20 cellular contexts compared by ENCODE assay signal in the genomic region with DNA sequence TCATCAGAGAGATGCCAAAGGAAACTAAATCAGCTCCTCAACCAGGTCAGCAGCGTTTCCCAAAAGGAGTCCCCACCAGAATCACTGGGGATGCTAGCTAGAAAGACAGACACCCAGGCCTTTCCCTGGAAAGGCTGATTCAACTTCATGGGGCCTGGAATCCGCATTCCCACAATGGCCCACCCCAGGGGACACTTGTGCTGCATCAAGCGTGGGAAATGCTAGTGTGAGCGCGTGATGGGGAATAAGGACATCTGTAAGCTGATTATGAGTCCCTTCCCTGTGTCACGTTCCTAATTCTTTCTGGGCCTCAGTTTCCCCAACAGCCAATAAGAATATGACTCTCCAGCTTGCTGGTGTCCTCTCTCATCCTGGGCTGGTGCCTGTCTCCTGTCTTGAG. TPM values are rescaled to one million over a fixed set of nuclear protein-coding genes. Genes with fewer than 3 reads are reported as not detected.
"Had no signal": no experiment of that assay in that cellular context is flagged by ENCODE, and none has a peak within 500 bp of the region (broad histone marks: within the 10 kb centered on the region; RNA-seq: fewer than 3 reads in every experiment).

No MANE protein-coding gene starts in this region.

- H3K36me3 ChIP-seq: cardiac muscle cell, gastroesophageal sphincter, right lobe of liver had no signal

- H3K4me3 ChIP-seq: cardiac muscle cell, dorsolateral prefrontal cortex, gastroesophageal sphincter, psoas muscle, right lobe of liver had no signal

- ATAC-seq: activated CD4-positive, CD25-positive, alpha-beta regulatory T cell treated with anti-CD3 and anti-CD28 coated beads, Interleukin-2, amount 50 U/mL, for 24 hours; gastroesophageal sphincter; psoas muscle; right lobe of liver; stimulated activated naive CD8-positive, alpha-beta T cell treated with anti-CD3 and anti-CD28 coated beads, Interleukin-15, amount 100 ng/mL, for 72 hours had no signal

- DNase-seq: activated naive CD4-positive, alpha-beta T cell treated with anti-CD3 and anti-CD28 coated beads, Interleukin-2, amount 50 U/mL, for 16 hours; dorsolateral prefrontal cortex; hippocampal formation; mesenchymal stem cell; right lobe of liver; stimulated activated CD4-positive, alpha-beta T cell treated with anti-CD3 and anti-CD28 coated beads, Interleukin-1b, Interleukin-23, amount 100 ng/mL, for 48 hours; stimulated activated naive CD8-positive, alpha-beta T cell treated with anti-CD3 and anti-CD28 coated beads, Interleukin-15, amount 100 ng/mL, for 72 hours; T-helper 9 cell had no signal

- H3K9me3 ChIP-seq: gastroesophageal sphincter, psoas muscle, right lobe of liver had no signal

- H3K27ac ChIP-seq: cardiac muscle cell, dorsolateral prefrontal cortex, gastroesophageal sphincter, psoas muscle, right lobe of liver had no signal

RNA-seq across cellular contexts. Expression of a gene that starts 2.2 kb away (rescaled TPM):
- total RNA-seq: cardiac muscle cell, endodermal cell, gastroesophageal sphincter, osteocyte, psoas muscle, temporal lobe had no signal
- polyA plus RNA-seq: cardiac muscle cell had no signal

RNA-seq across cellular contexts. Expression of a gene that starts 18.9 kb away (rescaled TPM):
- total RNA-seq: activated T-helper 2 cell treated with anti-CD3 and anti-CD28 coated beads, Interferon-gamma antibody, Interleukin-2, Interleukin-4, amounts not matched to agents 10 μg/mL and 5 μg/mL and 100 μg/mL, durations not matched to agents 14 hours and 24 hours and 36 hours; cardiac muscle cell; endodermal cell; epithelial cell of proximal tubule; temporal lobe had no signal
- polyA plus RNA-seq: neural cell had no signal

RNA-seq across cellular contexts. Expression of a gene that starts 46.9 kb away (rescaled TPM):
- total RNA-seq: activated T-helper 2 cell treated with anti-CD3 and anti-CD28 coated beads, Interferon-gamma antibody, Interleukin-2, Interleukin-4, amounts not matched to agents 10 μg/mL and 5 μg/mL and 100 μg/mL, durations not matched to agents 14 hours and 24 hours and 36 hours; cardiac muscle cell; endodermal cell; epithelial cell of proximal tubule; gastroesophageal sphincter; kidney epithelial cell; liver; osteocyte; right lobe of liver; temporal lobe had no signal
- polyA plus RNA-seq: neural cell had no signal
